26 cellular contexts compared by ENCODE assay signal in the genomic region with DNA sequence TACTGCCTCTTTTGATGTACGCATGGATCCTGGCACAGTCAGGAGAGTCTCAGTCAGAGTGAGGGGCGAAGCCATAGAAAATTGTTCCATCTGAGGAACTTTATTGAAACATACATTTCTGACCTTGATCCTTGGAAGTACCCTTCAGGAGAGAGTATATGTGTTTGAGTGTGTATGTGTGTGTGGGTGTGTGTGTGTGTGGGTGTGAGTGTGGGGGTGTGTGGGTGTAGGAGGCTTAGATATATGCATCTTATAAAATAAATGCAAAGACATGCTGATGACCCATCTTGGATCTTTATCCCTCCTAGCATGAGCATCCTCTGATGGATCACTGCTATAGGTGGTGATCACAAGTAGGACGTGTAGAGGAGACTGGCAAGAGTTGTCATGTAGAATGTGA.
"Had no signal": no experiment of that assay in that cellular context is flagged by ENCODE, and none has a peak within 500 bp of the region (broad histone marks: within the 10 kb centered on the region; RNA-seq: fewer than 3 reads in every experiment).

No MANE protein-coding gene starts in this region.

- H2AFZ ChIP-seq: hepatocyte, neural progenitor cell, parathyroid adenoma had no signal

- H3K36me3 Mint-ChIP-seq: natural killer cell had no signal

- H3K9me3 ChIP-seq: colonic mucosa, esophagus muscularis mucosa, gastroesophageal sphincter, heart left ventricle, left lung, thoracic aorta, tibial nerve, upper lobe of left lung had no signal

- H3K4me3 ChIP-seq: colonic mucosa, esophagus muscularis mucosa, gastroesophageal sphincter, heart left ventricle, hepatocyte, left lung, neural progenitor cell, smooth muscle cell, thoracic aorta, tibial nerve, upper lobe of left lung had no signal

- DNase-seq: colonic mucosa; effector CD8-positive, alpha-beta T cell; foreskin keratinocyte; heart left ventricle; left cardiac atrium; left lung; natural killer cell; stimulated activated CD4-positive, alpha-beta T cell treated with anti-CD3 and anti-CD28 coated beads, Interleukin-12 subunit alpha, Interleukin-12 subunit beta, amount 100 ng/mL, for 4 hours; stimulated activated CD4-positive, alpha-beta T cell treated with anti-CD3 and anti-CD28 coated beads, Interleukin-1b, Interleukin-23, amount 100 ng/mL, for 48 hours; stimulated activated CD4-positive, alpha-beta T cell treated with anti-CD3 and anti-CD28 coated beads, Interleukin-4, amount 100 ng/mL, for 1 hour; stimulated activated CD8-positive, alpha-beta memory T cell treated with anti-CD3 and anti-CD28 coated beads, Interleukin-4, amount 100 ng/mL, for 48 hours; stimulated activated naive CD8-positive, alpha-beta T cell treated with anti-CD3 and anti-CD28 coated beads, Interleukin-15, Interleukin-2, amounts not matched to agents 100 U/mL and 50 U/mL, for 24 hours; upper lobe of left lung had no signal

- H3K27me3 Mint-ChIP-seq: progenitor cell of endocrine pancreas had no signal

- H3K4me2 ChIP-seq: hepatocyte, neural progenitor cell, smooth muscle cell had no signal

- H3K27ac Mint-ChIP-seq: dendritic cell treated with granulocyte-macrophage colony-stimulating factor and Interleukin-4, amounts not matched to agents 40 ng/mL and 50 ng/mL, for 4 days; neural progenitor cell; progenitor cell of endocrine pancreas had no signal

- H3K9ac ChIP-seq: neural progenitor cell, parathyroid adenoma had no signal

- ATAC-seq: foreskin keratinocyte; gastroesophageal sphincter; heart left ventricle; left cardiac atrium; left lung; natural killer cell; sciatic nerve; stimulated activated naive CD8-positive, alpha-beta T cell treated with anti-CD3 and anti-CD28 coated beads, Interleukin-15, Interleukin-2, amounts not matched to agents 100 U/mL and 50 U/mL, for 24 hours had no signal

- H3K9me3 Mint-ChIP-seq: dendritic cell treated with granulocyte-macrophage colony-stimulating factor and Interleukin-4, amounts not matched to agents 40 ng/mL and 50 ng/mL, for 4 days; natural killer cell; neural progenitor cell had no signal

- H3K27ac ChIP-seq: colonic mucosa, esophagus muscularis mucosa, foreskin keratinocyte, gastroesophageal sphincter, heart left ventricle, hepatocyte, left lung, neural progenitor cell, parathyroid adenoma, thoracic aorta, tibial nerve, upper lobe of left lung had no signal

- H3K36me3 ChIP-seq: colonic mucosa, esophagus muscularis mucosa, gastroesophageal sphincter, heart left ventricle, left lung, neural progenitor cell, thoracic aorta, tibial nerve, upper lobe of left lung had no signal

- H3K4me1 ChIP-seq: foreskin keratinocyte had no signal

- H3K4me3 Mint-ChIP-seq: dendritic cell treated with granulocyte-macrophage colony-stimulating factor and Interleukin-4, amounts not matched to agents 40 ng/mL and 50 ng/mL, for 4 days; natural killer cell; neural progenitor cell had no signal

- FAIRE-seq: endothelial cell of umbilical vein, urothelium cell line had no signal

- H3K27me3 ChIP-seq: colonic mucosa, esophagus muscularis mucosa, foreskin keratinocyte, gastroesophageal sphincter, heart left ventricle, hepatocyte, left lung, neural progenitor cell, tibial nerve, upper lobe of left lung had no signal
